19 cellular contexts compared by ENCODE assay signal in genomic region chr10:60934215-60935175, GRCh38. TPM values are rescaled to one million over a fixed set of nuclear protein-coding genes. Genes with fewer than 3 reads are reported as not detected.
"Had no signal": no experiment of that assay in that cellular context is flagged by ENCODE, and none has a peak within 500 bp of the region (broad histone marks: within the 10 kb centered on the region; RNA-seq: fewer than 3 reads in every experiment).

No MANE protein-coding gene starts in this region.

- H3K9me3 ChIP-seq: lower lobe of right lung, tibial artery, uterus had no signal

- ATAC-seq: lower lobe of right lung; naive thymus-derived CD8-positive, alpha-beta T cell; stimulated activated naive CD8-positive, alpha-beta T cell treated with anti-CD3 and anti-CD28 coated beads, Interleukin-15, Interleukin-2, amounts not matched to agents 100 U/mL and 50 U/mL, for 24 hours; T-helper 17 cell had no signal

- H3K9me3 Mint-ChIP-seq: activated CD4-positive, alpha-beta memory T cell treated with anti-CD3 and anti-CD28 coated beads for 36 hours; activated naive CD8-positive, alpha-beta T cell treated with anti-CD3 and anti-CD28 coated beads for 36 hours; naive thymus-derived CD8-positive, alpha-beta T cell; neural progenitor cell had no signal

- H3K36me3 Mint-ChIP-seq: activated CD4-positive, alpha-beta memory T cell treated with anti-CD3 and anti-CD28 coated beads for 36 hours; activated naive CD8-positive, alpha-beta T cell treated with anti-CD3 and anti-CD28 coated beads for 36 hours; naive thymus-derived CD8-positive, alpha-beta T cell had no signal

- H3K27ac ChIP-seq: lower lobe of right lung, neural progenitor cell, tibial artery had no signal

- H3K27ac Mint-ChIP-seq: activated CD4-positive, alpha-beta memory T cell treated with anti-CD3 and anti-CD28 coated beads for 36 hours; activated naive CD8-positive, alpha-beta T cell treated with anti-CD3 and anti-CD28 coated beads for 36 hours; mesothelial cell of epicardium; neural progenitor cell; progenitor cell of endocrine pancreas; T-helper 17 cell had no signal

- H3K27me3 ChIP-seq: neural progenitor cell, tibial artery, uterus had no signal

- DNase-seq: activated CD4-positive, alpha-beta memory T cell treated with anti-CD3 and anti-CD28 coated beads for 36 hours; activated CD4-positive, alpha-beta T cell treated with anti-CD3 and anti-CD28 coated beads for 48 hours; activated naive CD4-positive, alpha-beta T cell treated with Interleukin-2 at 50 U/mL for 16 hours; activated naive CD8-positive, alpha-beta T cell treated with anti-CD3 and anti-CD28 coated beads for 36 hours; activated T-cell treated with anti-CD3 and anti-CD28 coated beads, Interleukin-2, amount 50 U/mL, for 48 hours; cortex of kidney; foreskin melanocyte; lower lobe of right lung; naive thymus-derived CD8-positive, alpha-beta T cell; stimulated activated CD4-positive, alpha-beta T cell treated with anti-CD3 and anti-CD28 coated beads, Interleukin-12 subunit alpha, Interleukin-12 subunit beta, amount 100 ng/mL, for 4 hours; stimulated activated CD4-positive, alpha-beta T cell treated with anti-CD3 and anti-CD28 coated beads, Interleukin-4, amount 100 ng/mL, for 4 hours; stimulated activated naive CD8-positive, alpha-beta T cell treated with anti-CD3 and anti-CD28 coated beads, Interleukin-15, Interleukin-2, amounts not matched to agents 100 U/mL and 50 U/mL, for 24 hours; SW 1271; T-helper 17 cell; tibial artery; uterus had no signal

- H3K4me1 Mint-ChIP-seq: activated naive CD8-positive, alpha-beta T cell treated with anti-CD3 and anti-CD28 coated beads for 36 hours; naive thymus-derived CD8-positive, alpha-beta T cell; T-helper 17 cell had no signal

- H3K36me3 ChIP-seq: lower lobe of right lung, neural progenitor cell, tibial artery, uterus had no signal

- H3K27me3 Mint-ChIP-seq: progenitor cell of endocrine pancreas had no signal

- H3K4me1 ChIP-seq: neural progenitor cell, uterus had no signal

- H3K9ac ChIP-seq: neural progenitor cell had no signal

- H3K4me3 ChIP-seq: lower lobe of right lung, neural progenitor cell, tibial artery, uterus had no signal

- H3K4me3 Mint-ChIP-seq: activated CD4-positive, alpha-beta memory T cell treated with anti-CD3 and anti-CD28 coated beads for 36 hours; activated naive CD8-positive, alpha-beta T cell treated with anti-CD3 and anti-CD28 coated beads for 36 hours; mesothelial cell of epicardium; naive thymus-derived CD8-positive, alpha-beta T cell; neural progenitor cell; T-helper 17 cell had no signal

RNA-seq across cellular contexts. Expression of gene RHOBTB1, which starts 9.5 kb away (rescaled TPM):
- total RNA-seq: activated CD4-positive, alpha-beta memory T cell treated with anti-CD3 and anti-CD28 coated beads for 36 hours had no signal
